ENCODE assay signal across 23 cellular contexts in genomic region chr9:117917873-117918272, GRCh38.
A peak's percentile ranks its signal among the peaks of the same experiment; 100 is the strongest.
DNase-seq lines count a peak whose midpoint lies in the region; ATAC-seq and TF ChIP-seq lines count a peak whose summit lies in the region.
"Had no signal": no experiment of that assay in that cellular context is flagged by ENCODE, and none has a peak within 500 bp of the region (broad histone marks: within the 10 kb centered on the region; RNA-seq: fewer than 3 reads in every experiment).

No MANE protein-coding gene starts in this region.

- CTCF ChIA-PET in MCF 10A (lab: Yijun Ruan, JAX) = interaction anchor here (0.6 kb wide), 1 partner anchor 253 kb away, joined by 4 read pairs; no protein-coding TSS in a partner anchor
- CTCF ChIA-PET in mammary epithelial cell (lab: Charles Lee; ENCODE audit: low non-redundant PET) = no interaction called here

- no peak overlapping the region for H4K5ac ChIP-seq in mesendoderm (ENCODE audit: low read length)

- DNase-seq in DMS153 (lab: John Stamatoyannopoulos, UW) = peak; percentile 4
- DNase-seq in DMS153 treated with DMSO at 0.1 percent for 48 hours (lab: John Stamatoyannopoulos, UW; ENCODE audit: unreplicated experiment) = no peak
- DNase-seq in MCF 10A (ENCODE audit: unreplicated experiment) = peak; percentile 25
- DNase-seq in mammary epithelial cell = no peak
- peak; percentile 65 for DNase-seq in mesendoderm
- no peak for DNase-seq in inferior parietal cortex (ENCODE audit: extremely low spot score)
- DNase-seq: AML-193; GM23248; MG63; NCI-H1092; NCI-H1694; NCI-H2107; NCI-H226; NCI-H524; NK-92 treated with Interleukin-12 subunit alpha and Interleukin-12 subunit beta, amount 100 ng/mL, for 24 hours; Peyer's patch; SHP77 had no signal

- H2BK5ac ChIP-seq in mesendoderm (ENCODE audit: low read length) = no peak overlapping the region

- dilution Hi-C loops in mammary epithelial cell (cut with HindIII; ENCODE audit: low sequenced_read_pairs) = no loop called here

- no peak overlapping the region for H3K4me3 ChIP-seq in mammary epithelial cell (replicated peaks in 1 of 3; ENCODE audit: insufficient read depth in 1 of 3, low read depth in 2 of 3, low read length in 3 of 3)
- no peak overlapping the region for H3K4me3 ChIP-seq in mesendoderm (ENCODE audit: low read length)
- H3K4me3 ChIP-seq: GM23248, HAP-1, MG63, Peyer's patch, SK-N-MC had no signal

- H3K4ac ChIP-seq in mesendoderm (ENCODE audit: low read depth, low read length) = no peak overlapping the region

- no peaks in the 10 kb centered on the region for H3K36me3 Mint-ChIP-seq in MCF 10A (ENCODE audit: insufficient read depth, unreplicated experiment)

- no peak overlapping the region for H3K23ac ChIP-seq in mesendoderm (ENCODE audit: low read length)

- in situ Hi-C loops in mammary epithelial cell (cut with MboI; ENCODE audit: low sequenced_read_pairs in 2 of 2) = no loop called here

- no peaks in the 10 kb centered on the region for H3K4me1 Mint-ChIP-seq in MCF 10A (ENCODE audit: insufficient read depth, unreplicated experiment)

- no peaks in the 10 kb centered on the region for H3K9me3 ChIP-seq in mammary epithelial cell (replicated peaks; ENCODE audit: insufficient read depth, low read length)
- H3K9me3 ChIP-seq: HAP-1, Peyer's patch had no signal

- H3K4me2 ChIP-seq in mammary epithelial cell (ENCODE audit: insufficient read depth, low read depth, low read length) (no peak overlapping the region), mesendoderm (ENCODE audit: low read length) (no peak overlapping the region)

- no peak overlapping the region for H2BK120ac ChIP-seq in mesendoderm (ENCODE audit: low read depth, low read length)

- TF ChIP-seq CTCF in MCF 10A (IDR thresholded peaks at IDR 0.05; ENCODE audit: unreplicated experiment) = no peak
- no peak for TF ChIP-seq CTCF in mammary epithelial cell (conservative IDR thresholded peaks at IDR 0.05 in 1 of 2, IDR thresholded peaks at IDR 0.05 in 1 of 2; ENCODE audit: extremely low read depth in 1 of 2, insufficient read depth in 1 of 2, low read depth in 1 of 2, low read length in 2 of 2)

- H3K9ac ChIP-seq in mammary epithelial cell (ENCODE audit: insufficient read depth, low read length) (no peak overlapping the region), mesendoderm (ENCODE audit: low read length) (no peak overlapping the region)
- H3K9ac ChIP-seq: GM23248 had no signal

- H3K36me3 ChIP-seq in mammary epithelial cell (ENCODE audit: insufficient read depth, low read length) = no peaks in the 10 kb centered on the region
- no peaks in the 10 kb centered on the region for H3K36me3 ChIP-seq in mesendoderm (ENCODE audit: control insufficient read depth, insufficient read depth, low read length)
- H3K36me3 ChIP-seq: HAP-1, MG63, Peyer's patch had no signal

- no peaks in the 10 kb centered on the region for H3K79me2 ChIP-seq in mammary epithelial cell (ENCODE audit: insufficient read depth, low read length)
- H3K79me2 ChIP-seq in mesendoderm (ENCODE audit: control insufficient read depth, insufficient read depth, low read length) = no peaks in the 10 kb centered on the region

- no peak overlapping the region for H3K18ac ChIP-seq in mesendoderm (ENCODE audit: low read length)

- H3K56ac ChIP-seq in mesendoderm (ENCODE audit: low read length) = no peak overlapping the region

- H2AFZ ChIP-seq in mammary epithelial cell (ENCODE audit: low read depth, low read length) = no peak overlapping the region
- H2AFZ ChIP-seq: GM23248 had no signal

- H2AK5ac ChIP-seq in mesendoderm (ENCODE audit: low read length) = no peak overlapping the region

- no TSS peak for BruUV-seq in MCF 10A (replicated peaks; lab: Mats Ljungman, UMichigan)
- BruUV-seq in mammary epithelial cell (replicated peaks; lab: Mats Ljungman, UMichigan) = no TSS peak

- POLR2A ChIA-PET in MCF 10A (lab: Yijun Ruan, JAX) = no interaction called here

- peaks cover 35% of the 10 kb centered on the region for H3K9me3 Mint-ChIP-seq in MCF 10A (ENCODE audit: unreplicated experiment)

- H3K4me3 Mint-ChIP-seq in MCF 10A (ENCODE audit: unreplicated experiment) = no peak overlapping the region

- no peak overlapping the region for H2BK15ac ChIP-seq in mesendoderm (replicated peaks; ENCODE audit: low read depth)

- no peaks in the 10 kb centered on the region for H3K79me1 ChIP-seq in mesendoderm (ENCODE audit: low read length)

- H4K8ac ChIP-seq in mesendoderm (ENCODE audit: low read depth, low read length) = no peak overlapping the region

- no peak overlapping the region for H3K27ac ChIP-seq in mammary epithelial cell (ENCODE audit: insufficient read depth, low read depth, low read length)
- no peak overlapping the region for H3K27ac ChIP-seq in mesendoderm (ENCODE audit: low read depth, low read length)
- H3K27ac ChIP-seq: 22Rv1, C4-2B, GM23248, Peyer's patch, SK-N-MC had no signal

- H4K20me1 ChIP-seq in mammary epithelial cell (ENCODE audit: insufficient read depth, low read length) = no peaks in the 10 kb centered on the region

- H3K27me3 Mint-ChIP-seq in MCF 10A (ENCODE audit: insufficient read depth, unreplicated experiment) = no peaks in the 10 kb centered on the region

- no peaks in the 10 kb centered on the region for H3K4me1 ChIP-seq in mammary epithelial cell (ENCODE audit: insufficient read depth, low read length)
- no peaks in the 10 kb centered on the region for H3K4me1 ChIP-seq in mesendoderm (ENCODE audit: control insufficient read depth, low read depth, low read length)
- H3K4me1 ChIP-seq: HAP-1, Peyer's patch had no signal

- no peak for ATAC-seq in GM18511 (IDR thresholded peaks at IDR 0.05; ENCODE audit: unreplicated experiment)
- ATAC-seq in GM19467 (IDR thresholded peaks at IDR 0.05; ENCODE audit: unreplicated experiment) = no peak

- intact Hi-C loops in MCF 10A (cut with micrococcal nuclease) (no loop called here), mammary epithelial cell (cut with micrococcal nuclease) (no loop called here)

- H3K27ac Mint-ChIP-seq in MCF 10A (ENCODE audit: low read depth, unreplicated experiment) = no peak overlapping the region

- H3K27me3 ChIP-seq in mammary epithelial cell (ENCODE audit: insufficient read depth, low read length) = no peaks in the 10 kb centered on the region
- H3K27me3 ChIP-seq in mesendoderm (ENCODE audit: insufficient read depth, low read length, poor library complexity) = no peaks in the 10 kb centered on the region
- H3K27me3 ChIP-seq: MG63, Peyer's patch had no signal

- 70% methylated on average over 6 of the region's 6 CpGs for WGBS in mammary epithelial cell (ENCODE audit: low coverage, missing lambda C conversion rate)
- WGBS in mesendoderm (ENCODE audit: extremely low coverage, insufficient coverage, low lambda C conversion rate) = no CpG with 5 or more reads among the region's 6 CpGs

Comparison
In these comparisons a context has a peak if more than half of its experiments do, and no peak if none do; other contexts are left out.
1. DNase-seq: peak in DMS153 (single experiment), MCF 10A (single experiment) and mesendoderm (single experiment); none in DMS153 treated with DMSO at 0.1 percent for 48 hours (single experiment), mammary epithelial cell (single experiment) and inferior parietal cortex (single experiment).